ENCODE assay signal across 2 cellular contexts in the genomic region with DNA sequence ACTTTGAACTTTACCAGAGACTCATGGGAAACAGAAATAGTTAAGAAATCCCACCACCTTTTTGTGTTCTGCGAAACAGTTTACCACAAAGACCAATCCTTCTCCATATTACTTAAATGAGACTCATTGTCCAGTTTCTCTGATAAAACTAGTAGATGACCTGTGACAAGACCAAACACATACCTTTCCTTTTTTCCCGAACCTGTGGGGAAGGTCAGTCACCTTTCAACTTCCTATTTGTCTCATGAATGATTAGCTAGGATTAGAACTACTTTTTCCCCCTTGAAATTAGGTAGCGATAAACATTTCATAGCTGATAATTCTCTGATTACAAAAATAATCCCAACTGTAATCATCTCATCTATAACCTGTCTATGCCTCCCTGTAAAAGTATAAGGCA.
TF ChIP-seq lines count a peak whose summit lies in the region.

No MANE protein-coding gene starts in this region.

TF ChIP-seq in HEK293T, 16 proteins besides CTCF, POLR2A, EP300 and RAD21:
- TF ChIP-seq BHLHE40 (IDR thresholded peaks at IDR 0.05; ENCODE audit: borderline replicate concordance) (no peak), CTBP1 (IDR thresholded peaks at IDR 0.05; ENCODE audit: borderline replicate concordance) (no peak), FOXA1 (IDR thresholded peaks at IDR 0.05) (no peak), ZNF384 (IDR thresholded peaks at IDR 0.05) (0 out of 2 replicates have a peak, but pooled peaks have one; percentile 22), SP1 (IDR thresholded peaks at IDR 0.05) (no peak), ARNT (IDR thresholded peaks at IDR 0.05) (no peak)

TF ChIP-seq in K562, 482 proteins besides CTCF, POLR2A, EP300 and RAD21:
- no peak for TF ChIP-seq HMGN3 (IDR thresholded peaks at IDR 0.05; ENCODE audit: borderline replicate concordance, extremely low read depth, insufficient read length, low read depth, low read length)
- TF ChIP-seq, protein P1, sequence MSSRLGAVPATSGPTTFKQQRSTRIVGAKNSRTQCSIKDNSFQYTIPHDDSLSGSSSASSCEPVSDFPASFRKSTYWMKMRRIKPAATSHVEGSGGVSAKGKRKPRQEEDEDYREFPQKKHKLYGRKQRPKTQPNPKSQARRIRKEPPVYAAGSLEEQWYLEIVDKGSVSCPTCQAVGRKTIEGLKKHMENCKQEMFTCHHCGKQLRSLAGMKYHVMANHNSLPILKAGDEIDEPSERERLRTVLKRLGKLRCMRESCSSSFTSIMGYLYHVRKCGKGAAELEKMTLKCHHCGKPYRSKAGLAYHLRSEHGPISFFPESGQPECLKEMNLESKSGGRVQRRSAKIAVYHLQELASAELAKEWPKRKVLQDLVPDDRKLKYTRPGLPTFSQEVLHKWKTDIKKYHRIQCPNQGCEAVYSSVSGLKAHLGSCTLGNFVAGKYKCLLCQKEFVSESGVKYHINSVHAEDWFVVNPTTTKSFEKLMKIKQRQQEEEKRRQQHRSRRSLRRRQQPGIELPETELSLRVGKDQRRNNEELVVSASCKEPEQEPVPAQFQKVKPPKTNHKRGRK (tag; IDR thresholded peaks at IDR 0.05) = 0 out of 2 replicates have a peak, but pooled peaks have one; percentile 19
